ENCODE assay signal across 12 cellular contexts in genomic region chr2:23399674-23400261, GRCh38. TPM values are rescaled to one million over a fixed set of nuclear protein-coding genes. Genes with fewer than 3 reads are reported as not detected.
DNase-seq lines count a peak whose midpoint lies in the region; ATAC-seq and TF ChIP-seq lines count a peak whose summit lies in the region.
"Had no signal": no experiment of that assay in that cellular context is flagged by ENCODE, and none has a peak within 500 bp of the region (broad histone marks: within the 10 kb centered on the region; RNA-seq: fewer than 3 reads in every experiment).

No MANE protein-coding gene starts in this region.

- no peaks in the 10 kb centered on the region for H3K9me3 ChIP-seq in HCT116 (ENCODE audit: control insufficient read depth in 1 of 2, insufficient read depth in 1 of 2, low read depth in 1 of 2, low read length in 2 of 2)
- H3K9me3 ChIP-seq in PC-9 (ENCODE audit: insufficient read depth, low read depth) = no peaks in the 10 kb centered on the region
- no peaks in the 10 kb centered on the region for H3K9me3 ChIP-seq in effector memory CD4-positive, alpha-beta T cell (ENCODE audit: control insufficient read depth, low read length)

- H3K9me3 Mint-ChIP-seq in natural killer cell = no peaks in the 10 kb centered on the region
- H3K9me3 Mint-ChIP-seq: WTC11 had no signal

- 0 out of 4 replicates have a peak, but pooled peaks cover 0 to 3% of the 10 kb centered on the region in 2 experiments for H3K4me1 ChIP-seq in HCT116 (ENCODE audit: control insufficient read depth in 1 of 2, insufficient read depth in 2 of 2, low read length in 2 of 2)
- H3K4me1 ChIP-seq in PC-9 (replicated peaks; ENCODE audit: insufficient read depth) = no peaks in the 10 kb centered on the region; the same call in 1 of the 2 replicates
- no peaks in the 10 kb centered on the region for H3K4me1 ChIP-seq in effector memory CD4-positive, alpha-beta T cell (ENCODE audit: control insufficient read depth, insufficient read depth, low read length, poor library complexity, severe bottlenecking)

- H3K9me2 ChIP-seq in HCT116 (ENCODE audit: insufficient read depth) (no peaks in the 10 kb centered on the region), PC-9 (ENCODE audit: insufficient read depth) (no peaks in the 10 kb centered on the region)

- H3K27me3 Mint-ChIP-seq in natural killer cell (ENCODE audit: low read depth in 2 of 2) = peaks cover 0 to 23% of the 10 kb centered on the region in 2 donors

- H3K27me3 ChIP-seq in HCT116 (ENCODE audit: insufficient read depth, low read length) = no peaks in the 10 kb centered on the region
- no peaks in the 10 kb centered on the region for H3K27me3 ChIP-seq in PC-9 (ENCODE audit: insufficient read depth, low read depth)
- no peaks in the 10 kb centered on the region for H3K27me3 ChIP-seq in effector memory CD4-positive, alpha-beta T cell (replicated peaks; ENCODE audit: control insufficient read depth, insufficient read depth, low read length, poor library complexity, severe bottlenecking)

- TF ChIP-seq RAD21 in HCT116 (IDR thresholded peaks at IDR 0.05; ENCODE audit: low read depth) = peak; percentile 44

- no peaks in the 10 kb centered on the region for H3K36me3 Mint-ChIP-seq in natural killer cell
- H3K36me3 Mint-ChIP-seq: activated naive CD8-positive, alpha-beta T cell; WTC11 had no signal

- BruUV-seq in HCT116 (replicated peaks; lab: Mats Ljungman, UMichigan) (no TSS peak), PC-9 (replicated peaks; lab: Mats Ljungman, UMichigan) (no TSS peak)

- no peak overlapping the region for H3K9ac ChIP-seq in HCT116 (ENCODE audit: low read length)

- ATAC-seq in GM18873 (IDR thresholded peaks at IDR 0.05; ENCODE audit: low FRiP score, unreplicated experiment) = peak; percentile 44
- no peak for ATAC-seq in HCT116
- ATAC-seq in HG03460 (IDR thresholded peaks at IDR 0.05; ENCODE audit: unreplicated experiment) = peak; percentile 64
- peak in 2 of 3 donors; percentile 3 to 18 for ATAC-seq in natural killer cell
- ATAC-seq: WTC11 had no signal

- no peaks in the 10 kb centered on the region for H3K36me3 ChIP-seq in HCT116 (ENCODE audit: control insufficient read depth in 1 of 2, insufficient read depth in 2 of 2, low read length in 2 of 2)
- H3K36me3 ChIP-seq in PC-9 (ENCODE audit: low read depth) = no peaks in the 10 kb centered on the region
- H3K36me3 ChIP-seq in effector memory CD4-positive, alpha-beta T cell (ENCODE audit: control insufficient read depth, insufficient read depth, low read length) = no peaks in the 10 kb centered on the region

- H3K79me2 ChIP-seq in HCT116 (ENCODE audit: insufficient read depth, low read length) (peaks cover 22% of the 10 kb centered on the region), PC-9 (ENCODE audit: low read depth) (no peaks in the 10 kb centered on the region)

- TF ChIP-seq POLR2A in HCT116 (IDR thresholded peaks at IDR 0.05; ENCODE audit: borderline replicate concordance, extremely low read depth, insufficient read depth, insufficient read length) = no peak

- DNase-seq in HCT116 (ENCODE audit: low read depth, low spot score) = no peak
- DNase-seq in natural killer cell = no peak
- DNase-seq in PC-9 = no peak
- DNase-seq in DMS153 (lab: John Stamatoyannopoulos, UW) = no peak
- DNase-seq in superior temporal gyrus (ENCODE audit: extremely low spot score) = no peak
- no peak for DNase-seq in effector memory CD4-positive, alpha-beta T cell
- DNase-seq: GF-D8, NCI-H526 had no signal

- no peak overlapping the region for H3K4me3 Mint-ChIP-seq in natural killer cell
- H3K4me3 Mint-ChIP-seq: activated naive CD8-positive, alpha-beta T cell; WTC11 had no signal

- H3K4me3 ChIP-seq in HCT116 (replicated peaks in 1 of 2; ENCODE audit: low read depth in 1 of 2, low read length in 2 of 2) (no peak overlapping the region), PC-9 (no peak overlapping the region)
- no peak overlapping the region for H3K4me3 ChIP-seq in effector memory CD4-positive, alpha-beta T cell (ENCODE audit: insufficient read depth, low read depth, low read length, poor library complexity, severe bottlenecking)

- no peak overlapping the region for H3K4me2 ChIP-seq in HCT116 (ENCODE audit: low read length)
- no peak overlapping the region for H3K4me2 ChIP-seq in PC-9

- no peak overlapping the region for H2AFZ ChIP-seq in HCT116 (ENCODE audit: low read depth, low read length, poor library complexity, severe bottlenecking)
- H2AFZ ChIP-seq in PC-9 = no peak overlapping the region

- POLR2A ChIA-PET in HCT116 (lab: Charles Lee) = no interaction called here
- POLR2A ChIA-PET in PC-9 (lab: Charles Lee; ENCODE audit: unreplicated experiment) = interaction anchor here (0.8 kb wide), 1 partner anchor 582 kb away, joined by 5 read pairs; no protein-coding TSS in a partner anchor

- intact Hi-C loops in HCT116 (cut with micrococcal nuclease) = no loop called here
- intact Hi-C loops in natural killer cell (cut with micrococcal nuclease) = no loop called here
- intact Hi-C loops in PC-9 (cut with micrococcal nuclease; ENCODE audit: unreplicated experiment) = no loop called here

- RAD21 ChIA-PET in HCT116 (lab: Charles Lee; ENCODE audit: low non-redundant PET in 1 of 2, low total read pairs in 2 of 2, uncharacterized antibody in 2 of 2, unreplicated experiment in 2 of 2) = no interaction called here

- H4K20me1 ChIP-seq in HCT116 (ENCODE audit: insufficient read depth) (no peaks in the 10 kb centered on the region), PC-9 (ENCODE audit: insufficient read depth) (no peaks in the 10 kb centered on the region)

- CTCF ChIA-PET in HCT116 (lab: Charles Lee) (no interaction called here), PC-9 (lab: Charles Lee) (interaction anchor here (0.7 kb wide), 1 partner anchor 989 kb away, joined by 4 read pairs; no protein-coding TSS in a partner anchor)

- H3K27ac Mint-ChIP-seq in natural killer cell = no peak overlapping the region
- H3K27ac Mint-ChIP-seq: activated naive CD8-positive, alpha-beta T cell; WTC11 had no signal

- no peaks in the 10 kb centered on the region for H3F3A ChIP-seq in PC-9 (ENCODE audit: insufficient read depth, low read depth)

- peak in 1 of 3 experiments; percentile 20; a peak in 1 of 6 replicates for TF ChIP-seq CTCF in HCT116 (IDR thresholded peaks at IDR 0.05 in 2 of 3, conservative IDR thresholded peaks at IDR 0.05 in 1 of 3; ENCODE audit: borderline replicate concordance in 1 of 3, insufficient read depth in 1 of 3, low read depth in 2 of 3, low read length in 2 of 3)
- TF ChIP-seq CTCF in natural killer cell (IDR thresholded peaks at IDR 0.05) = no peak
- no peak for TF ChIP-seq CTCF in PC-9 (conservative IDR thresholded peaks at IDR 0.05)

- H3K27ac ChIP-seq in HCT116 (ENCODE audit: low read depth, low read length) (no peak overlapping the region), PC-9 (no peak overlapping the region)
- no peak overlapping the region for H3K27ac ChIP-seq in effector memory CD4-positive, alpha-beta T cell (ENCODE audit: insufficient read depth, low read length, poor library complexity, severe bottlenecking)

- H3K4me1 Mint-ChIP-seq in natural killer cell = peaks cover 0 to 6% of the 10 kb centered on the region in 2 donors

TF ChIP-seq in HCT116, 20 proteins besides CTCF, POLR2A, EP300 and RAD21:
- TF ChIP-seq FOSL1 (IDR thresholded peaks at IDR 0.05; ENCODE audit: low read depth) = no peak
- TF ChIP-seq ATF3 (IDR thresholded peaks at IDR 0.05) = no peak
- TF ChIP-seq CBX3 (IDR thresholded peaks at IDR 0.05; ENCODE audit: low read depth) = no peak
- TF ChIP-seq ELF1 (IDR thresholded peaks at IDR 0.05; ENCODE audit: borderline replicate concordance, low read depth) = no peak
- TF ChIP-seq YY1 (IDR thresholded peaks at IDR 0.05; ENCODE audit: extremely low read depth, insufficient replicate concordance, low read depth, low read length) = no peak
- TF ChIP-seq SRF (IDR thresholded peaks at IDR 0.05; ENCODE audit: low read depth) = no peak
- TF ChIP-seq MAX (IDR thresholded peaks at IDR 0.05) = no peak
- no peak for TF ChIP-seq SIN3A (IDR thresholded peaks at IDR 0.05; ENCODE audit: low read depth)
- no peak for TF ChIP-seq EGR1 (IDR thresholded peaks at IDR 0.05; ENCODE audit: low read depth)
- no peak for TF ChIP-seq SP1 (IDR thresholded peaks at IDR 0.05; ENCODE audit: low read depth)
- no peak for TF ChIP-seq CEBPB (IDR thresholded peaks at IDR 0.05; ENCODE audit: low read depth)
- no peak for TF ChIP-seq JUND (IDR thresholded peaks at IDR 0.05)
TF ChIP-seq in HCT116: peak in this region for 0.

RNA-seq across cellular contexts. Expression of gene KLHL29, which starts 14.8 kb away (rescaled TPM):
- total RNA-seq in HCT116 (2021; ENCODE audit: unreplicated experiment) = 16.7 TPM
- polyA plus RNA-seq in HCT116 (2012) = 13.5 and 18.3 TPM in 2 replicates
- under 1 TPM; 0.24 to 0.43 (median 0.33) TPM for total RNA-seq in natural killer cell
- 3.1 and 3.4 TPM in 2 replicates for total RNA-seq in PC-9 (2021)
